In genomic region chr5:2128696-2129340, GRCh38 we compare ENCODE assay signal across 18 cellular contexts.
"Had no signal": no experiment of that assay in that cellular context is flagged by ENCODE, and none has a peak within 500 bp of the region (broad histone marks: within the 10 kb centered on the region; RNA-seq: fewer than 3 reads in every experiment).

No MANE protein-coding gene starts in this region.

- H3K36me3 ChIP-seq: tibial artery, uterus had no signal

- H3K4me1 ChIP-seq: foreskin keratinocyte, parathyroid adenoma, tibial artery, uterus had no signal

- H3K27ac Mint-ChIP-seq: activated CD4-positive, alpha-beta memory T cell treated with anti-CD3 and anti-CD28 coated beads, Interleukin-2, amount 10 ng/mL, durations not matched to agents 7 days and 5 days; activated naive CD8-positive, alpha-beta T cell treated with anti-CD3 and anti-CD28 coated beads, Interleukin-2, amount 10 ng/mL, durations not matched to agents 7 days and 5 days; activated T-cell treated with anti-CD3 and anti-CD28 coated beads, Interleukin-2, amount 50 U/mL, for 24 hours; activated T-helper 2 cell treated with anti-CD3 and anti-CD28 coated beads, Interferon-gamma antibody, Interleukin-2, Interleukin-4, amounts not matched to agents 10 μg/mL and 5 μg/mL and 100 μg/mL, durations not matched to agents 14 hours and 24 hours and 36 hours; T-helper 2 cell treated with Interferon-gamma antibody and Interleukin-4, amounts not matched to agents 5 μg/mL and 100 μg/mL, for 36 hours; WTC11 had no signal

- H3K9me3 Mint-ChIP-seq: activated CD4-positive, alpha-beta memory T cell treated with anti-CD3 and anti-CD28 coated beads, Interleukin-2, amount 10 ng/mL, durations not matched to agents 7 days and 5 days; activated naive CD8-positive, alpha-beta T cell treated with anti-CD3 and anti-CD28 coated beads, Interleukin-2, amount 10 ng/mL, durations not matched to agents 7 days and 5 days; activated T-cell treated with anti-CD3 and anti-CD28 coated beads, Interleukin-2, amount 50 U/mL, for 24 hours; activated T-helper 2 cell treated with anti-CD3 and anti-CD28 coated beads, Interferon-gamma antibody, Interleukin-2, Interleukin-4, amounts not matched to agents 10 μg/mL and 5 μg/mL and 100 μg/mL, durations not matched to agents 14 hours and 24 hours and 36 hours; T-helper 2 cell treated with Interferon-gamma antibody and Interleukin-4, amounts not matched to agents 5 μg/mL and 100 μg/mL, for 36 hours; WTC11 had no signal

- H3K27me3 Mint-ChIP-seq: activated CD4-positive, alpha-beta memory T cell treated with anti-CD3 and anti-CD28 coated beads, Interleukin-2, amount 10 ng/mL, durations not matched to agents 7 days and 5 days had no signal

- H3K4me1 Mint-ChIP-seq: activated CD4-positive, alpha-beta memory T cell treated with anti-CD3 and anti-CD28 coated beads, Interleukin-2, amount 10 ng/mL, durations not matched to agents 7 days and 5 days; activated naive CD8-positive, alpha-beta T cell treated with anti-CD3 and anti-CD28 coated beads, Interleukin-2, amount 10 ng/mL, durations not matched to agents 7 days and 5 days had no signal

- H3K4me3 ChIP-seq: hepatocyte, tibial artery, uterus had no signal

- H3K9me3 ChIP-seq: tibial artery, uterus had no signal

- H3K27ac ChIP-seq: foreskin keratinocyte, hepatocyte, parathyroid adenoma, tibial artery, uterus had no signal

- ATAC-seq: foreskin keratinocyte, left colon, WTC11 had no signal

- H3K36me3 Mint-ChIP-seq: activated naive CD8-positive, alpha-beta T cell treated with anti-CD3 and anti-CD28 coated beads, Interleukin-2, amount 10 ng/mL, durations not matched to agents 7 days and 5 days; WTC11 had no signal

- DNase-seq: activated CD4-positive, alpha-beta memory T cell treated with anti-CD3 and anti-CD28 coated beads, Interleukin-2, amount 10 ng/mL, durations not matched to agents 7 days and 5 days; activated CD4-positive, alpha-beta T cell treated with anti-CD3 and anti-CD28 coated beads for 4 hours; activated naive CD4-positive, alpha-beta T cell treated with Interleukin-2 at 50 U/mL for 16 hours; activated naive CD8-positive, alpha-beta T cell treated with anti-CD3 and anti-CD28 coated beads, Interleukin-2, amount 10 ng/mL, durations not matched to agents 7 days and 5 days; activated T-cell treated with anti-CD3 and anti-CD28 coated beads, Interleukin-2, amount 50 U/mL, for 24 hours; amygdala; caudate nucleus; foreskin keratinocyte; left colon; mammary epithelial cell; stimulated activated naive CD4-positive, alpha-beta T cell; tibial artery; uterus had no signal

- H3K27me3 ChIP-seq: foreskin keratinocyte, hepatocyte, tibial artery, uterus had no signal

- H3K4me3 Mint-ChIP-seq: activated CD4-positive, alpha-beta memory T cell treated with anti-CD3 and anti-CD28 coated beads, Interleukin-2, amount 10 ng/mL, durations not matched to agents 7 days and 5 days; activated naive CD8-positive, alpha-beta T cell treated with anti-CD3 and anti-CD28 coated beads, Interleukin-2, amount 10 ng/mL, durations not matched to agents 7 days and 5 days; activated T-cell treated with anti-CD3 and anti-CD28 coated beads, Interleukin-2, amount 50 U/mL, for 24 hours; T-helper 2 cell treated with Interferon-gamma antibody and Interleukin-4, amounts not matched to agents 5 μg/mL and 100 μg/mL, for 36 hours; WTC11 had no signal
